In the genomic region with DNA sequence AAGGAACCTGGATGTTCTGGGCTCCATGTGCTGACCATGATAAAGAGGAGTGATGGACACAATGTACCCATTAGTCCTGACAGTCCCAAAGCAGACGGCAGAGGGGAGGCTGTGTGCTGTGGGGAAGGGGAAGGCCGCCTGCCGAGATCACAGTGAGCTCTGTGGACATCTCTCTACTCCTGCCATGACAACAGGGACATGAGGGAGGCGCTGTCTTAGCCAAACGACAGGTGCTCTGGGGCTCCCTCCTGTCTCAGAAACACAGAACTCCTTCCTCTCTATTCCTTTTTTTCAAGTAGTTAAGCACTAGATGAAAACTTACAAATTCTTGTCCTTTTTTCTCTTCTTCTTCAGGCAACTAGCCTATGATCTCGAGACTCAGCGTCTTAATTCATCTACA, we compare ENCODE assay signal across 3 cellular contexts.
TF ChIP-seq lines count a peak whose summit lies in the region.

No MANE protein-coding gene starts in this region.

TF ChIP-seq in GM23338, 12 proteins besides CTCF, POLR2A, EP300 and RAD21:
- no peak for TF ChIP-seq EZH2 (IDR thresholded peaks at IDR 0.05; ENCODE audit: low read depth, unreplicated experiment)
- no peak for TF ChIP-seq REST (IDR thresholded peaks at IDR 0.05; ENCODE audit: unreplicated experiment)
- TF ChIP-seq ZNF114 (CRISPR knock-in tag; IDR thresholded peaks at IDR 0.05): no peak
- no peak for TF ChIP-seq EZH2phosphoT487 (IDR thresholded peaks at IDR 0.05; ENCODE audit: unreplicated experiment)
- no peak for TF ChIP-seq ETS1 (IDR thresholded peaks at IDR 0.05)
- TF ChIP-seq STAT1 (IDR thresholded peaks at IDR 0.05; ENCODE audit: unreplicated experiment): no peak
- no peak for TF ChIP-seq POLR2AphosphoS5 (IDR thresholded peaks at IDR 0.05; ENCODE audit: low read depth)
- TF ChIP-seq JUNB (IDR thresholded peaks at IDR 0.05; ENCODE audit: unreplicated experiment): no peak
TF ChIP-seq in GM23338: peak in this region for 0.

TF ChIP-seq in IMR-90, 13 proteins besides CTCF, POLR2A, EP300 and RAD21:
- TF ChIP-seq SMC3 (IDR thresholded peaks at IDR 0.05; ENCODE audit: low read depth, low read length) (no peak), RCOR1 (IDR thresholded peaks at IDR 0.05; ENCODE audit: insufficient replicate concordance, low read length) (no peak), MAFK (IDR thresholded peaks at IDR 0.05; ENCODE audit: low read depth, low read length) (no peak), RFX5 (IDR thresholded peaks at IDR 0.05; ENCODE audit: low read depth, low read length) (no peak), NFE2L2 (IDR thresholded peaks at IDR 0.05; ENCODE audit: low read depth, low read length) (no peak), FOS (IDR thresholded peaks at IDR 0.05; ENCODE audit: low read depth, low read length) (no peak), CEBPB (IDR thresholded peaks at IDR 0.05; ENCODE audit: low read depth, low read length) (no peak), MXI1 (IDR thresholded peaks at IDR 0.05; ENCODE audit: borderline replicate concordance, low read depth, low read length) (no peak), BHLHE40 (IDR thresholded peaks at IDR 0.05; ENCODE audit: low read depth, low read length) (no peak), MAZ (IDR thresholded peaks at IDR 0.05; ENCODE audit: borderline replicate concordance, low read depth, low read length) (no peak), CHD1 (IDR thresholded peaks at IDR 0.05; ENCODE audit: low read depth, low read length) (no peak)
- TF ChIP-seq, protein P1, sequence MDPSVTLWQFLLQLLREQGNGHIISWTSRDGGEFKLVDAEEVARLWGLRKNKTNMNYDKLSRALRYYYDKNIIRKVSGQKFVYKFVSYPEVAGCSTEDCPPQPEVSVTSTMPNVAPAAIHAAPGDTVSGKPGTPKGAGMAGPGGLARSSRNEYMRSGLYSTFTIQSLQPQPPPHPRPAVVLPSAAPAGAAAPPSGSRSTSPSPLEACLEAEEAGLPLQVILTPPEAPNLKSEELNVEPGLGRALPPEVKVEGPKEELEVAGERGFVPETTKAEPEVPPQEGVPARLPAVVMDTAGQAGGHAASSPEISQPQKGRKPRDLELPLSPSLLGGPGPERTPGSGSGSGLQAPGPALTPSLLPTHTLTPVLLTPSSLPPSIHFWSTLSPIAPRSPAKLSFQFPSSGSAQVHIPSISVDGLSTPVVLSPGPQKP (IDR thresholded peaks at IDR 0.05; ENCODE audit: borderline replicate concordance, low read depth, low read length): no peak
- TF ChIP-seq, protein P2, sequence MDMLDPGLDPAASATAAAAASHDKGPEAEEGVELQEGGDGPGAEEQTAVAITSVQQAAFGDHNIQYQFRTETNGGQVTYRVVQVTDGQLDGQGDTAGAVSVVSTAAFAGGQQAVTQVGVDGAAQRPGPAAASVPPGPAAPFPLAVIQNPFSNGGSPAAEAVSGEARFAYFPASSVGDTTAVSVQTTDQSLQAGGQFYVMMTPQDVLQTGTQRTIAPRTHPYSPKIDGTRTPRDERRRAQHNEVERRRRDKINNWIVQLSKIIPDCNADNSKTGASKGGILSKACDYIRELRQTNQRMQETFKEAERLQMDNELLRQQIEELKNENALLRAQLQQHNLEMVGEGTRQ (IDR thresholded peaks at IDR 0.05; ENCODE audit: low read depth, low read length): no peak

TF ChIP-seq in K562, 482 proteins besides CTCF, POLR2A, EP300 and RAD21:
- TF ChIP-seq KLF1 (tag; IDR thresholded peaks at IDR 0.05) (no peak), SMAD3 (CRISPR knock-in tag; conservative IDR thresholded peaks at IDR 0.05) (no peak), PHF20 (IDR thresholded peaks at IDR 0.05; ENCODE audit: partially characterized antibody) (no peak), ZBTB49 (CRISPR knock-in tag; IDR thresholded peaks at IDR 0.05; ENCODE audit: borderline replicate concordance) (no peak), GABPA (tag; conservative IDR thresholded peaks at IDR 0.05; ENCODE audit: low read depth) (no peak), U2AF2 (optimal IDR thresholded peaks at IDR 0.05; ENCODE audit: low read depth, low read length) (no peak), IRF2 (CRISPR knock-in tag; IDR thresholded peaks at IDR 0.05) (no peak), TCFL5 (CRISPR knock-in tag; conservative IDR thresholded peaks at IDR 0.05) (no peak), FOXK1 (CRISPR knock-in tag; IDR thresholded peaks at IDR 0.05; ENCODE audit: borderline replicate concordance) (no peak), CBFB (CRISPR knock-in tag; IDR thresholded peaks at IDR 0.05) (no peak)
- TF ChIP-seq, protein P3, sequence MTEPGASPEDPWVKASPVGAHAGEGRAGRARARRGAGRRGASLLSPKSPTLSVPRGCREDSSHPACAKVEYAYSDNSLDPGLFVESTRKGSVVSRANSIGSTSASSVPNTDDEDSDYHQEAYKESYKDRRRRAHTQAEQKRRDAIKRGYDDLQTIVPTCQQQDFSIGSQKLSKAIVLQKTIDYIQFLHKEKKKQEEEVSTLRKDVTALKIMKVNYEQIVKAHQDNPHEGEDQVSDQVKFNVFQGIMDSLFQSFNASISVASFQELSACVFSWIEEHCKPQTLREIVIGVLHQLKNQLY (CRISPR knock-in tag; conservative IDR thresholded peaks at IDR 0.05): no peak
